Comparison of ENCODE assay signal across 12 cellular contexts in the genomic region with DNA sequence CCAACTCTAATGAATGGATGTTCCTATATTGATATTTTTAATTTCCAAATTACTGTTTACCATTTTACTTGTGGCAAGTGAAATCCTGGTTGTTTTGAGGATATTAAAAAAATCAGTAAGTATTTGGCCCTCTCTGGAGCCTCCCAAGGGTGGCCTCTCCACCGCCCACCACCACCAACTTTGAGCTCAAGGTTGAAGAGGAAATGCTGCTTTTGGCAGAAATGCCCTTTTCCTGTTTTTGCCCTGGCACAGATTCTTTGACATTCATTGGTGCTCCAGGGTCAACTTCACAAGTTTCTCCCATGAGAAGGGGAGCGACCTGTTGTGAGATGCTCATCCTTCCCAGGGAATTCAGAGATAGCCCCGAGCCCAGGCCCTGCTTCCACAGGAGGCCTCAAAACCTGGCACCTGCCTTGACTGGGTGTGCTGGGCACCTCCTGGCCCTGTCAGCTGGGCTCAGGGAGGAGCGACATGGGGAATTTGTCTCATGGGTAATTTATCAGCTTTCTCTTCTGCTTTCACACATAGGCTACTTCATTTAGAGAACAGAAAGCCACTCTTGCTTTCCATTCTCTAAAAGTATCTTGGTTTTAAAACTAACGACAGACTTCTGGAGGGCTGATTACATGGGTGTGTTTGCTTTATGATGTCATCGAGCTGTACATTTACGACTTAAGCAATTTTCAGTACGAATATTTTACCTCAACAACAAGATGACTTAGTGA. TPM values are rescaled to one million over a fixed set of nuclear protein-coding genes. Genes with fewer than 3 reads are reported as not detected.
DNase-seq lines count a peak whose midpoint lies in the region; ATAC-seq and TF ChIP-seq lines count a peak whose summit lies in the region.
"Had no signal": no experiment of that assay in that cellular context is flagged by ENCODE, and none has a peak within 500 bp of the region (broad histone marks: within the 10 kb centered on the region; RNA-seq: fewer than 3 reads in every experiment).

No MANE protein-coding gene starts in this region.

- ATAC-seq in GM18505 (IDR thresholded peaks at IDR 0.05; ENCODE audit: unreplicated experiment) (peak; percentile 89), GM19467 (IDR thresholded peaks at IDR 0.05; ENCODE audit: unreplicated experiment) (peak; percentile 92), HG03066 (IDR thresholded peaks at IDR 0.05; ENCODE audit: low read depth, unreplicated experiment) (peak; percentile 97)
- ATAC-seq in activated T-helper 17 cell treated with anti-CD3 and anti-CD28 coated beads, Interleukin-2, amount 50 U/mL, for 72 hours (replicated peaks): peak; percentile 74

- DNase-seq in Calu3: no peak
- no peak for DNase-seq in HPDE6-E6E7 (ENCODE audit: extremely low spot score)
- DNase-seq in NCI-H345 (lab: John Stamatoyannopoulos, UW): no peak
- no peak for DNase-seq in NCI-H2081 treated with DMSO at 0.1 percent for 48 hours (lab: John Stamatoyannopoulos, UW)
- DNase-seq: IMR-90, SHP77 had no signal

- H3K36me3 Mint-ChIP-seq in activated T-helper 17 cell treated with anti-CD3 and anti-CD28 coated beads, Interleukin-2, amount 50 U/mL, for 72 hours (ENCODE audit: low read depth): no peaks in the 10 kb centered on the region
- H3K36me3 Mint-ChIP-seq in Calu3 (ENCODE audit: insufficient read depth, unreplicated experiment): no peaks in the 10 kb centered on the region

- CTCF ChIA-PET in Calu3 (lab: Charles Lee): no interaction called here

- peak overlapping the region; percentile 2 for H3K27ac Mint-ChIP-seq in activated T-helper 17 cell treated with anti-CD3 and anti-CD28 coated beads, Interleukin-2, amount 50 U/mL, for 72 hours
- H3K27ac Mint-ChIP-seq in Calu3 (ENCODE audit: unreplicated experiment): no peak overlapping the region

- H3K9me3 Mint-ChIP-seq in activated T-helper 17 cell treated with anti-CD3 and anti-CD28 coated beads, Interleukin-2, amount 50 U/mL, for 72 hours: no peaks in the 10 kb centered on the region
- no peaks in the 10 kb centered on the region for H3K9me3 Mint-ChIP-seq in Calu3 (ENCODE audit: low read depth, unreplicated experiment)

- no peak for TF ChIP-seq CTCF in Calu3 (IDR thresholded peaks at IDR 0.05; ENCODE audit: unreplicated experiment)

- no peak for TF ChIP-seq POLR2A in GM18505 (IDR thresholded peaks at IDR 0.05; ENCODE audit: borderline replicate concordance, extremely low read depth, insufficient read depth, insufficient read length)

- BruUV-seq in Calu3 (replicated peaks; lab: Mats Ljungman, UMichigan): no TSS peak

- intact Hi-C loops in Calu3 (cut with micrococcal nuclease; ENCODE audit: unreplicated experiment): no loop called here

- H3K4me1 Mint-ChIP-seq in activated T-helper 17 cell treated with anti-CD3 and anti-CD28 coated beads, Interleukin-2, amount 50 U/mL, for 72 hours: peaks cover 10% of the 10 kb centered on the region
- no peaks in the 10 kb centered on the region for H3K4me1 Mint-ChIP-seq in Calu3 (ENCODE audit: low read depth, unreplicated experiment)

- no peak overlapping the region for H3K4me3 Mint-ChIP-seq in activated T-helper 17 cell treated with anti-CD3 and anti-CD28 coated beads, Interleukin-2, amount 50 U/mL, for 72 hours
- H3K4me3 Mint-ChIP-seq in Calu3 (ENCODE audit: low read depth, unreplicated experiment): no peak overlapping the region

- H3K27me3 Mint-ChIP-seq in activated T-helper 17 cell treated with anti-CD3 and anti-CD28 coated beads, Interleukin-2, amount 50 U/mL, for 72 hours: peaks cover 9% of the 10 kb centered on the region
- peaks cover 13% of the 10 kb centered on the region for H3K27me3 Mint-ChIP-seq in Calu3 (ENCODE audit: unreplicated experiment)

RNA-seq across cellular contexts. Expression of gene CD8A, which starts 6.9 kb away (rescaled TPM):
- total RNA-seq in activated T-helper 17 cell treated with anti-CD3 and anti-CD28 coated beads, Interleukin-2, amount 50 U/mL, for 72 hours: 1 to 10 TPM in 1 of 2 donors, under 1 TPM in 1; 0.80 to 2.7 TPM
- 0.20 and 0.31 TPM in 2 replicates for total RNA-seq in Calu3 (2022)
- total RNA-seq: endothelial cell of umbilical vein, IMR-90, smooth muscle cell had no signal
